In the genomic region with DNA sequence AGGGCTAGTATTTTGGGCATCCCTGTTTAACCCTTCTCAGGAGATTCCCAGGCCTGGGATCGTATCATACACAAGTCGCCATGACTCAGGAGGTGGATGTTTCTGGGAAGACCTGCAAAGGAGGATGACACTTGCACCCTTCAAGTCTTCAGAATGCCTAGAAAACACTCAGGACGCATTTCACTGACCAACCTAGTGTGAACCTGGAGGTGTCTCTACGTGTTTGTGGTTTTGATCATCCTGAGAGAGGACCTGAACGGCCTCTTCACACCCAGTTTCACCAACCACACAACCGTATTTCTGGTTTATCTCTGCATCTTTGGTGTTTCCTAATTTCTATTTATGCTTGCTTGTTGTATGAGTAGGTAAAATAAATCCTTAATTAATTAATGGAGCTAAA, we compare ENCODE assay signal across 25 cellular contexts. TPM values are rescaled to one million over a fixed set of nuclear protein-coding genes. Genes with fewer than 3 reads are reported as not detected.
DNase-seq lines count a peak whose midpoint lies in the region; ATAC-seq and TF ChIP-seq lines count a peak whose summit lies in the region.
"Had no signal": no experiment of that assay in that cellular context is flagged by ENCODE, and none has a peak within 500 bp of the region (broad histone marks: within the 10 kb centered on the region; RNA-seq: fewer than 3 reads in every experiment).

No MANE protein-coding gene starts in this region.

- H3K36me3 ChIP-seq in spleen, result peaks cover 0 to 8% (median 0%) of the 10 kb centered on the region in 6 donors
- H3K36me3 ChIP-seq: transverse colon had no signal

- H3K27ac ChIP-seq in spleen, result no peak overlapping the region
- H3K27ac ChIP-seq: 22Rv1, left lung, transverse colon had no signal

- H3K4me1 ChIP-seq in spleen, result peaks cover 8 to 24% (median 17%) of the 10 kb centered on the region in 6 donors

- H3K9me3 ChIP-seq in spleen, result no peaks in the 10 kb centered on the region
- H3K9me3 ChIP-seq: left lung, transverse colon had no signal

- no peaks in the 10 kb centered on the region for H3K9me3 Mint-ChIP-seq in T-helper 2 cell treated with Interferon-gamma antibody and Interleukin-4, amounts not matched to agents 5 μg/mL and 100 μg/mL, for 36 hours
- no peaks in the 10 kb centered on the region for H3K9me3 Mint-ChIP-seq in natural killer cell treated with Interleukin-12 subunit alpha and Interleukin-12 subunit beta and Interleukin-15 and Interleukin-18, amount 100 ng/mL, for 72 hours
- H3K9me3 Mint-ChIP-seq in MCF 10A (ENCODE audit: unreplicated experiment), result no peaks in the 10 kb centered on the region
- no peaks in the 10 kb centered on the region for H3K9me3 Mint-ChIP-seq in activated naive CD4-positive, alpha-beta T cell treated with anti-CD3 and anti-CD28 coated beads for 36 hours
- H3K9me3 Mint-ChIP-seq: stimulated activated naive B cell treated with anti-CD40 and anti-IgM and Interleukin-4, amounts not matched to agents 10 μg/mL and 1 μg/mL and 100 μg/mL, for 72 hours had no signal

- peak overlapping the region; percentile 60 for H3K4me3 Mint-ChIP-seq in T-helper 2 cell treated with Interferon-gamma antibody and Interleukin-4, amounts not matched to agents 5 μg/mL and 100 μg/mL, for 36 hours
- H3K4me3 Mint-ChIP-seq in natural killer cell treated with Interleukin-12 subunit alpha and Interleukin-12 subunit beta and Interleukin-15 and Interleukin-18, amount 100 ng/mL, for 72 hours, result peak overlapping the region; percentile 76
- no peak overlapping the region for H3K4me3 Mint-ChIP-seq in MCF 10A (ENCODE audit: unreplicated experiment)
- no peak overlapping the region for H3K4me3 Mint-ChIP-seq in activated naive CD4-positive, alpha-beta T cell treated with anti-CD3 and anti-CD28 coated beads for 36 hours
- H3K4me3 Mint-ChIP-seq: stimulated activated naive B cell treated with anti-CD40 and anti-IgM and Interleukin-4, amounts not matched to agents 10 μg/mL and 1 μg/mL and 100 μg/mL, for 72 hours had no signal

- POLR2A ChIA-PET in MCF 10A (lab: Yijun Ruan, JAX), result interaction anchor here (0.7 kb wide), 1 partner anchor 37 kb away, joined by 3 read pairs; no protein-coding TSS in a partner anchor

- no peak overlapping the region for H3K4me3 ChIP-seq in spleen
- H3K4me3 ChIP-seq: left lung, transverse colon had no signal

- H3K4me1 Mint-ChIP-seq in T-helper 2 cell treated with Interferon-gamma antibody and Interleukin-4, amounts not matched to agents 5 μg/mL and 100 μg/mL, for 36 hours (ENCODE audit: low read depth), result peaks cover 54% of the 10 kb centered on the region
- H3K4me1 Mint-ChIP-seq in natural killer cell treated with Interleukin-12 subunit alpha and Interleukin-12 subunit beta and Interleukin-15 and Interleukin-18, amount 100 ng/mL, for 72 hours (ENCODE audit: low read depth in 2 of 2), result peaks cover 33 to 44% of the 10 kb centered on the region in 2 donors
- H3K4me1 Mint-ChIP-seq in MCF 10A (ENCODE audit: insufficient read depth, unreplicated experiment), result peaks cover 6% of the 10 kb centered on the region
- H3K4me1 Mint-ChIP-seq in activated naive CD4-positive, alpha-beta T cell treated with anti-CD3 and anti-CD28 coated beads for 36 hours (ENCODE audit: low read depth), result peaks cover 18% of the 10 kb centered on the region

- H3K27me3 ChIP-seq in spleen (replicated peaks in 1 of 7), result no peaks in the 10 kb centered on the region
- H3K27me3 ChIP-seq: left lung, transverse colon had no signal

- WGBS in spleen, 5 donors, result 68 to 75% (median 69%) methylated on average over 5 to 6 of the region's 6 CpGs

- CTCF ChIA-PET in MCF 10A (lab: Yijun Ruan, JAX), result interaction anchor here (0.8 to 1.2 kb wide), 2 partner anchors 48 to 486 kb away, joined by 3 to 5 read pairs; no protein-coding TSS in a partner anchor
- CTCF ChIA-PET in activated naive CD4-positive, alpha-beta T cell treated with anti-CD3 and anti-CD28 coated beads for 36 hours (lab: Charles Lee), result interaction anchor here (1.0 to 1.2 kb wide), 2 partner anchors 11 to 32 kb away, joined by 3 to 4 read pairs; no protein-coding TSS in a partner anchor

- TF ChIP-seq CTCF in MCF 10A (IDR thresholded peaks at IDR 0.05; ENCODE audit: unreplicated experiment) (no peak), spleen (IDR thresholded peaks at IDR 0.05 in 8 of 11, conservative IDR thresholded peaks at IDR 0.05 in 3 of 11) (no peak)

- no peaks in the 10 kb centered on the region for H3K27me3 Mint-ChIP-seq in T-helper 2 cell treated with Interferon-gamma antibody and Interleukin-4, amounts not matched to agents 5 μg/mL and 100 μg/mL, for 36 hours (ENCODE audit: low read depth)
- H3K27me3 Mint-ChIP-seq in natural killer cell treated with Interleukin-12 subunit alpha and Interleukin-12 subunit beta and Interleukin-15 and Interleukin-18, amount 100 ng/mL, for 72 hours, result no peaks in the 10 kb centered on the region
- H3K27me3 Mint-ChIP-seq in MCF 10A (ENCODE audit: insufficient read depth, unreplicated experiment), result no peaks in the 10 kb centered on the region
- H3K27me3 Mint-ChIP-seq in activated naive CD4-positive, alpha-beta T cell treated with anti-CD3 and anti-CD28 coated beads for 36 hours (ENCODE audit: low read depth), result no peaks in the 10 kb centered on the region

- peaks cover 56% of the 10 kb centered on the region for H3K36me3 Mint-ChIP-seq in T-helper 2 cell treated with Interferon-gamma antibody and Interleukin-4, amounts not matched to agents 5 μg/mL and 100 μg/mL, for 36 hours (ENCODE audit: low read depth)
- peaks cover 19% of the 10 kb centered on the region for H3K36me3 Mint-ChIP-seq in natural killer cell treated with Interleukin-12 subunit alpha and Interleukin-12 subunit beta and Interleukin-15 and Interleukin-18, amount 100 ng/mL, for 72 hours
- H3K36me3 Mint-ChIP-seq in MCF 10A (ENCODE audit: insufficient read depth, unreplicated experiment), result peaks cover 9% of the 10 kb centered on the region
- peaks cover 9% of the 10 kb centered on the region for H3K36me3 Mint-ChIP-seq in activated naive CD4-positive, alpha-beta T cell treated with anti-CD3 and anti-CD28 coated beads for 36 hours (ENCODE audit: low read depth)

- DNase-seq in NK-92 treated with Interleukin-12 subunit alpha and Interleukin-12 subunit beta, amount 100 ng/mL, for 24 hours (lab: John Stamatoyannopoulos, UW), result peak; percentile 56
- DNase-seq in NK-92 (lab: John Stamatoyannopoulos, UW; ENCODE audit: unreplicated experiment) (no peak), MCF 10A (ENCODE audit: unreplicated experiment) (no peak), spleen (no peak)
- DNase-seq in T-helper 2 cell treated with Interferon-gamma antibody and Interleukin-4, amounts not matched to agents 5 μg/mL and 100 μg/mL, for 36 hours (ENCODE audit: low spot score), result peak; percentile 42
- DNase-seq in natural killer cell treated with Interleukin-12 subunit alpha and Interleukin-12 subunit beta and Interleukin-15 and Interleukin-18, amount 100 ng/mL, for 72 hours (ENCODE audit: low spot score), result no peak
- DNase-seq in activated naive CD4-positive, alpha-beta T cell treated with anti-CD3 and anti-CD28 coated beads for 36 hours, result no peak
- DNase-seq: activated CD4-positive, CD25-positive, alpha-beta regulatory T cell; AML-193; dermis blood vessel endothelial cell; KBM-7; left lung; NCI-H187; NCI-H226; stimulated activated naive B cell treated with anti-CD40 and anti-IgM and Interleukin-4, amounts not matched to agents 10 μg/mL and 1 μg/mL and 100 μg/mL, for 72 hours; T1000; transverse colon had no signal

- intact Hi-C loops in MCF 10A (cut with micrococcal nuclease), result no loop called here
- intact Hi-C loops in activated naive CD4-positive, alpha-beta T cell treated with anti-CD3 and anti-CD28 coated beads for 36 hours (cut with micrococcal nuclease), result loop anchor here (10.0 kb wide), 1 partner anchor 1739 kb away; a partner anchor contains a TSS
- intact Hi-C loops in spleen (cut with DNase I; ENCODE audit: low total_unique reads), result no loop called here

- H3K27ac Mint-ChIP-seq in T-helper 2 cell treated with Interferon-gamma antibody and Interleukin-4, amounts not matched to agents 5 μg/mL and 100 μg/mL, for 36 hours, result peak overlapping the region; percentile 59
- H3K27ac Mint-ChIP-seq in natural killer cell treated with Interleukin-12 subunit alpha and Interleukin-12 subunit beta and Interleukin-15 and Interleukin-18, amount 100 ng/mL, for 72 hours, result peak overlapping the region; percentile 80 to 81
- no peak overlapping the region for H3K27ac Mint-ChIP-seq in MCF 10A (ENCODE audit: low read depth, unreplicated experiment)
- H3K27ac Mint-ChIP-seq in activated naive CD4-positive, alpha-beta T cell treated with anti-CD3 and anti-CD28 coated beads for 36 hours, result no peak overlapping the region
- H3K27ac Mint-ChIP-seq: stimulated activated naive B cell treated with anti-CD40 and anti-IgM and Interleukin-4, amounts not matched to agents 10 μg/mL and 1 μg/mL and 100 μg/mL, for 72 hours had no signal

- peak; percentile 51 for TF ChIP-seq POLR2A in GM18505 (IDR thresholded peaks at IDR 0.05; ENCODE audit: borderline replicate concordance, extremely low read depth, insufficient read depth, insufficient read length)
- TF ChIP-seq POLR2A in spleen (IDR thresholded peaks at IDR 0.05), result no peak

- BruUV-seq in MCF 10A (replicated peaks; lab: Mats Ljungman, UMichigan), result no TSS peak

- ATAC-seq in GM18505 (IDR thresholded peaks at IDR 0.05; ENCODE audit: unreplicated experiment), result no peak
- ATAC-seq in natural killer cell treated with Interleukin-12 subunit alpha and Interleukin-12 subunit beta and Interleukin-15 and Interleukin-18, amount 100 ng/mL, for 72 hours, result no peak
- ATAC-seq: left lung; Panc1; stimulated activated naive B cell treated with anti-CD40 and anti-IgM and Interleukin-4, amounts not matched to agents 10 μg/mL and 1 μg/mL and 100 μg/mL, for 72 hours had no signal

RNA-seq across cellular contexts. Expression of a gene that starts 2.8 kb away (rescaled TPM):
- 100 to 1,000 TPM; 352 to 548 TPM for total RNA-seq in natural killer cell treated with Interleukin-12 subunit alpha and Interleukin-12 subunit beta and Interleukin-15 and Interleukin-18, amount 100 ng/mL, for 72 hours
- total RNA-seq in MCF 10A (2022) (128 and 173 TPM in 2 replicates), spleen (100 to 1,000 TPM in 5 of 7 donors, 10 to 100 TPM in 2; 84.0 to 174 (median 114) TPM)
- total RNA-seq in activated naive CD4-positive, alpha-beta T cell treated with anti-CD3 and anti-CD28 coated beads for 36 hours, result 10 to 100 TPM; 91.7 to 94.6 TPM
- polyA plus RNA-seq in spleen, result 10 to 100 TPM; 26.1 to 30.7 (median 28.2) TPM

RNA-seq across cellular contexts. Expression of a gene that starts 6.3 kb away (rescaled TPM):
- total RNA-seq in natural killer cell treated with Interleukin-12 subunit alpha and Interleukin-12 subunit beta and Interleukin-15 and Interleukin-18, amount 100 ng/mL, for 72 hours, result 10 to 100 TPM in 1 of 2 donors, 1 to 10 TPM in 1; 1.4 to 13.2 TPM
- total RNA-seq in MCF 10A (2022) (not detected in 2 replicates), spleen (10 to 100 TPM in 1 of 7 donors, 1 to 10 TPM in 5, not detected in 1; 1.8 to 11.9 (median 5.6) TPM)
- under 1 TPM; 0.25 to 0.26 TPM for total RNA-seq in activated naive CD4-positive, alpha-beta T cell treated with anti-CD3 and anti-CD28 coated beads for 36 hours
- under 1 TPM; 0.30 to 0.86 (median 0.49) TPM for polyA plus RNA-seq in spleen
- total RNA-seq: cardiac septum, dermis blood vessel endothelial cell, neural crest cell, posterior vena cava, SK-MEL-5 had no signal

RNA-seq across cellular contexts. Expression of a gene that starts 28.0 kb away (rescaled TPM):
- not detected for total RNA-seq in natural killer cell treated with Interleukin-12 subunit alpha and Interleukin-12 subunit beta and Interleukin-15 and Interleukin-18, amount 100 ng/mL, for 72 hours
- total RNA-seq in MCF 10A (2022), result not detected in 2 replicates
- not detected for total RNA-seq in activated naive CD4-positive, alpha-beta T cell treated with anti-CD3 and anti-CD28 coated beads for 36 hours
- not detected for total RNA-seq in spleen
- not detected for polyA plus RNA-seq in spleen
- total RNA-seq: cardiac septum, dermis blood vessel endothelial cell, H4, left lung, neural crest cell, posterior vena cava, SK-MEL-5, transverse colon had no signal

Comparison
In these comparisons a context has a peak if more than half of its experiments do, and no peak if none do; other contexts are left out.
1. DNase-seq: peak in NK-92 treated with Interleukin-12 subunit alpha and Interleukin-12 subunit beta, amount 100 ng/mL, for 24 hours (single experiment) and T-helper 2 cell treated with Interferon-gamma antibody and Interleukin-4, amounts not matched to agents 5 μg/mL and 100 μg/mL, for 36 hours (single experiment); none in NK-92 (single experiment), natural killer cell treated with Interleukin-12 subunit alpha and Interleukin-12 subunit beta and Interleukin-15 and Interleukin-18, amount 100 ng/mL, for 72 hours (single experiment), MCF 10A (single experiment), activated naive CD4-positive, alpha-beta T cell treated with anti-CD3 and anti-CD28 coated beads for 36 hours (single experiment) and spleen (single experiment).
2. H3K27ac Mint-ChIP-seq: peak in T-helper 2 cell treated with Interferon-gamma antibody and Interleukin-4, amounts not matched to agents 5 μg/mL and 100 μg/mL, for 36 hours (single experiment) and natural killer cell treated with Interleukin-12 subunit alpha and Interleukin-12 subunit beta and Interleukin-15 and Interleukin-18, amount 100 ng/mL, for 72 hours (2 of 2); none in MCF 10A (single experiment) and activated naive CD4-positive, alpha-beta T cell treated with anti-CD3 and anti-CD28 coated beads for 36 hours (single experiment).
3. H3K4me3 Mint-ChIP-seq: peak in T-helper 2 cell treated with Interferon-gamma antibody and Interleukin-4, amounts not matched to agents 5 μg/mL and 100 μg/mL, for 36 hours (single experiment) and natural killer cell treated with Interleukin-12 subunit alpha and Interleukin-12 subunit beta and Interleukin-15 and Interleukin-18, amount 100 ng/mL, for 72 hours (single experiment); none in MCF 10A (single experiment) and activated naive CD4-positive, alpha-beta T cell treated with anti-CD3 and anti-CD28 coated beads for 36 hours (single experiment).